Comparison of ENCODE assay signal across 1 cellular context in the genomic region with DNA sequence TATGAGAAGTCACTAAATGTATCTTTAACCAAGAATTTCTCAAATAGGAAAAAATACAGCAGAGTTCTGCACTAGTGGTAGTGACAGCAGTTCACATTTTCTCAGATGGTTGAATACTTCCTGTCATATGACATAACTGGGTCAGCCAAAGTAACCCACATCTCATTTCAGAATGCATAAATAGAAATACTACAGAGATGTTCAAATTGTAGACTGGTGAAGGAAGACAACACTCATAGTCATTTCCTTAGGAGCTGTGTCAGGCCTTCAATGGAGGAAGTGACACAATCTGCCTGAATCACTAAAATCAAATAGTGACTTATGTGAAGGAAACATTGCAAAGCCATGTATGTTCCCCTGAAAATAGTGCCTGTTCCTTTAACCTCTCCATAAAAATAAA.
TF ChIP-seq lines count a peak whose summit lies in the region.

No MANE protein-coding gene starts in this region.

TF ChIP-seq in HepG2, 621 proteins besides CTCF, POLR2A, EP300 and RAD21 (continued from another document):
- TF ChIP-seq, protein P1, sequence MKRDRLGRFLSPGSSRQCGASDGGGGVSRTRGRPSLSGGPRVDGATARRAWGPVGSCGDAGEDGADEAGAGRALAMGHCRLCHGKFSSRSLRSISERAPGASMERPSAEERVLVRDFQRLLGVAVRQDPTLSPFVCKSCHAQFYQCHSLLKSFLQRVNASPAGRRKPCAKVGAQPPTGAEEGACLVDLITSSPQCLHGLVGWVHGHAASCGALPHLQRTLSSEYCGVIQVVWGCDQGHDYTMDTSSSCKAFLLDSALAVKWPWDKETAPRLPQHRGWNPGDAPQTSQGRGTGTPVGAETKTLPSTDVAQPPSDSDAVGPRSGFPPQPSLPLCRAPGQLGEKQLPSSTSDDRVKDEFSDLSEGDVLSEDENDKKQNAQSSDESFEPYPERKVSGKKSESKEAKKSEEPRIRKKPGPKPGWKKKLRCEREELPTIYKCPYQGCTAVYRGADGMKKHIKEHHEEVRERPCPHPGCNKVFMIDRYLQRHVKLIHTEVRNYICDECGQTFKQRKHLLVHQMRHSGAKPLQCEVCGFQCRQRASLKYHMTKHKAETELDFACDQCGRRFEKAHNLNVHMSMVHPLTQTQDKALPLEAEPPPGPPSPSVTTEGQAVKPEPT (CRISPR knock-in tag; IDR thresholded peaks at IDR 0.05; ENCODE audit: low read depth), result no peak
- TF ChIP-seq EZH2 (conservative IDR thresholded peaks at IDR 0.05; ENCODE audit: low read depth, low read length) (no peak), ZNF343 (CRISPR knock-in tag; IDR thresholded peaks at IDR 0.05) (no peak), FOXO1 (CRISPR knock-in tag; IDR thresholded peaks at IDR 0.05) (no peak)
- TF ChIP-seq, protein P2, sequence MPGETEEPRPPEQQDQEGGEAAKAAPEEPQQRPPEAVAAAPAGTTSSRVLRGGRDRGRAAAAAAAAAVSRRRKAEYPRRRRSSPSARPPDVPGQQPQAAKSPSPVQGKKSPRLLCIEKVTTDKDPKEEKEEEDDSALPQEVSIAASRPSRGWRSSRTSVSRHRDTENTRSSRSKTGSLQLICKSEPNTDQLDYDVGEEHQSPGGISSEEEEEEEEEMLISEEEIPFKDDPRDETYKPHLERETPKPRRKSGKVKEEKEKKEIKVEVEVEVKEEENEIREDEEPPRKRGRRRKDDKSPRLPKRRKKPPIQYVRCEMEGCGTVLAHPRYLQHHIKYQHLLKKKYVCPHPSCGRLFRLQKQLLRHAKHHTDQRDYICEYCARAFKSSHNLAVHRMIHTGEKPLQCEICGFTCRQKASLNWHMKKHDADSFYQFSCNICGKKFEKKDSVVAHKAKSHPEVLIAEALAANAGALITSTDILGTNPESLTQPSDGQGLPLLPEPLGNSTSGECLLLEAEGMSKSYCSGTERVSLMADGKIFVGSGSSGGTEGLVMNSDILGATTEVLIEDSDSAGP (CRISPR knock-in tag; IDR thresholded peaks at IDR 0.05; ENCODE audit: borderline replicate concordance), result no peak
- TF ChIP-seq, protein P3, sequence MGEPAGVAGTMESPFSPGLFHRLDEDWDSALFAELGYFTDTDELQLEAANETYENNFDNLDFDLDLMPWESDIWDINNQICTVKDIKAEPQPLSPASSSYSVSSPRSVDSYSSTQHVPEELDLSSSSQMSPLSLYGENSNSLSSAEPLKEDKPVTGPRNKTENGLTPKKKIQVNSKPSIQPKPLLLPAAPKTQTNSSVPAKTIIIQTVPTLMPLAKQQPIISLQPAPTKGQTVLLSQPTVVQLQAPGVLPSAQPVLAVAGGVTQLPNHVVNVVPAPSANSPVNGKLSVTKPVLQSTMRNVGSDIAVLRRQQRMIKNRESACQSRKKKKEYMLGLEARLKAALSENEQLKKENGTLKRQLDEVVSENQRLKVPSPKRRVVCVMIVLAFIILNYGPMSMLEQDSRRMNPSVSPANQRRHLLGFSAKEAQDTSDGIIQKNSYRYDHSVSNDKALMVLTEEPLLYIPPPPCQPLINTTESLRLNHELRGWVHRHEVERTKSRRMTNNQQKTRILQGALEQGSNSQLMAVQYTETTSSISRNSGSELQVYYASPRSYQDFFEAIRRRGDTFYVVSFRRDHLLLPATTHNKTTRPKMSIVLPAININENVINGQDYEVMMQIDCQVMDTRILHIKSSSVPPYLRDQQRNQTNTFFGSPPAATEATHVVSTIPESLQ (CRISPR knock-in tag; conservative IDR thresholded peaks at IDR 0.05), result no peak
TF ChIP-seq in HepG2: peak in this region for 0.
